ENCODE assay signal across 21 cellular contexts in genomic region chrX:13803116-13803515, GRCh38. TPM values are rescaled to one million over a fixed set of nuclear protein-coding genes. Genes with fewer than 3 reads are reported as not detected.
"Had no signal": no experiment of that assay in that cellular context is flagged by ENCODE, and none has a peak within 500 bp of the region (broad histone marks: within the 10 kb centered on the region; RNA-seq: fewer than 3 reads in every experiment).

No MANE protein-coding gene starts in this region.

- H3K79me2 ChIP-seq: hepatocyte had no signal

- H3K4me2 ChIP-seq: hepatocyte had no signal

- H3K27me3 ChIP-seq: ascending aorta, hepatocyte, neutrophil, upper lobe of right lung had no signal

- H3K4me3 ChIP-seq: ascending aorta, hepatocyte, pancreas, thoracic aorta, upper lobe of right lung had no signal

- H3K9me3 Mint-ChIP-seq: activated CD4-positive, alpha-beta memory T cell treated with anti-CD3 and anti-CD28 coated beads, Interleukin-2, amount 10 ng/mL, durations not matched to agents 7 days and 5 days; activated T-cell treated with anti-CD3 and anti-CD28 coated beads, Interleukin-2, amount 50 U/mL, for 24 hours; dendritic cell treated with granulocyte-macrophage colony-stimulating factor and Interleukin-4, amounts not matched to agents 40 ng/mL and 50 ng/mL, for 4 days; effector memory CD8-positive, alpha-beta T cell; immature natural killer cell; memory B cell; stimulated activated memory B cell treated with anti-CD40 and anti-IgM and Interleukin-4, amounts not matched to agents 10 μg/mL and 1 μg/mL and 100 μg/mL, for 72 hours had no signal

- H3K36me3 ChIP-seq: ascending aorta, neutrophil, pancreas, thoracic aorta, upper lobe of right lung had no signal

- H3K27ac Mint-ChIP-seq: activated CD4-positive, alpha-beta memory T cell treated with anti-CD3 and anti-CD28 coated beads, Interleukin-2, amount 10 ng/mL, durations not matched to agents 7 days and 5 days; activated T-cell treated with anti-CD3 and anti-CD28 coated beads, Interleukin-2, amount 50 U/mL, for 24 hours; dendritic cell treated with granulocyte-macrophage colony-stimulating factor and Interleukin-4, amounts not matched to agents 40 ng/mL and 50 ng/mL, for 4 days; effector memory CD8-positive, alpha-beta T cell; immature natural killer cell; memory B cell; naive thymus-derived CD8-positive, alpha-beta T cell; stimulated activated memory B cell treated with anti-CD40 and anti-IgM and Interleukin-4, amounts not matched to agents 10 μg/mL and 1 μg/mL and 100 μg/mL, for 72 hours had no signal

- H3K4me3 Mint-ChIP-seq: activated CD4-positive, alpha-beta memory T cell treated with anti-CD3 and anti-CD28 coated beads, Interleukin-2, amount 10 ng/mL, durations not matched to agents 7 days and 5 days; activated T-cell treated with anti-CD3 and anti-CD28 coated beads, Interleukin-2, amount 50 U/mL, for 24 hours; dendritic cell treated with granulocyte-macrophage colony-stimulating factor and Interleukin-4, amounts not matched to agents 40 ng/mL and 50 ng/mL, for 4 days; effector memory CD8-positive, alpha-beta T cell; immature natural killer cell; memory B cell; naive thymus-derived CD8-positive, alpha-beta T cell; stimulated activated memory B cell treated with anti-CD40 and anti-IgM and Interleukin-4, amounts not matched to agents 10 μg/mL and 1 μg/mL and 100 μg/mL, for 72 hours had no signal

- H3K36me3 Mint-ChIP-seq: immature natural killer cell; memory B cell; stimulated activated memory B cell treated with anti-CD40 and anti-IgM and Interleukin-4, amounts not matched to agents 10 μg/mL and 1 μg/mL and 100 μg/mL, for 72 hours had no signal

- H3K9me3 ChIP-seq: ascending aorta, neutrophil, pancreas, thoracic aorta, upper lobe of right lung had no signal

- DNase-seq: activated CD4-positive, alpha-beta memory T cell treated with anti-CD3 and anti-CD28 coated beads, Interleukin-2, amount 10 ng/mL, durations not matched to agents 7 days and 5 days; activated CD4-positive, alpha-beta T cell treated with anti-CD3 and anti-CD28 coated beads for 4 hours; activated naive CD4-positive, alpha-beta T cell treated with anti-CD3 and anti-CD28 coated beads, Interleukin-2, amount 50 U/mL, for 16 hours; activated T-cell treated with anti-CD3 and anti-CD28 coated beads, Interleukin-2, amount 50 U/mL, for 24 hours; effector memory CD8-positive, alpha-beta T cell; foreskin fibroblast; immature natural killer cell; kidney glomerular epithelial cell; left ventricle myocardium superior; naive thymus-derived CD8-positive, alpha-beta T cell; pancreas; stimulated activated CD4-positive, alpha-beta T cell treated with anti-CD3 and anti-CD28 coated beads, Interleukin-4, amount 100 ng/mL, for 4 hours; upper lobe of right lung had no signal

- H3K27me3 Mint-ChIP-seq: dendritic cell treated with granulocyte-macrophage colony-stimulating factor and Interleukin-4, amounts not matched to agents 40 ng/mL and 50 ng/mL, for 4 days had no signal

- H3K27ac ChIP-seq: ascending aorta, hepatocyte, neutrophil, pancreas, thoracic aorta, upper lobe of right lung had no signal

- H3K4me1 Mint-ChIP-seq: activated CD4-positive, alpha-beta memory T cell treated with anti-CD3 and anti-CD28 coated beads, Interleukin-2, amount 10 ng/mL, durations not matched to agents 7 days and 5 days; immature natural killer cell; memory B cell; naive thymus-derived CD8-positive, alpha-beta T cell; stimulated activated memory B cell treated with anti-CD40 and anti-IgM and Interleukin-4, amounts not matched to agents 10 μg/mL and 1 μg/mL and 100 μg/mL, for 72 hours had no signal

- H3K4me1 ChIP-seq: ascending aorta, pancreas, upper lobe of right lung had no signal

- H2AFZ ChIP-seq: hepatocyte had no signal

RNA-seq across cellular contexts. Expression of gene GPM6B, which starts 13.8 kb away (rescaled TPM):
- total RNA-seq: activated CD4-positive, alpha-beta memory T cell treated with anti-CD3 and anti-CD28 coated beads, Interleukin-2, amount 10 ng/mL, durations not matched to agents 7 days and 5 days; naive thymus-derived CD8-positive, alpha-beta T cell; T-helper 2 cell treated with Interferon-gamma antibody and Interleukin-4, amounts not matched to agents 100 ng/mL and 5 ng/mL, for 36 hours had no signal
